In the genomic region with DNA sequence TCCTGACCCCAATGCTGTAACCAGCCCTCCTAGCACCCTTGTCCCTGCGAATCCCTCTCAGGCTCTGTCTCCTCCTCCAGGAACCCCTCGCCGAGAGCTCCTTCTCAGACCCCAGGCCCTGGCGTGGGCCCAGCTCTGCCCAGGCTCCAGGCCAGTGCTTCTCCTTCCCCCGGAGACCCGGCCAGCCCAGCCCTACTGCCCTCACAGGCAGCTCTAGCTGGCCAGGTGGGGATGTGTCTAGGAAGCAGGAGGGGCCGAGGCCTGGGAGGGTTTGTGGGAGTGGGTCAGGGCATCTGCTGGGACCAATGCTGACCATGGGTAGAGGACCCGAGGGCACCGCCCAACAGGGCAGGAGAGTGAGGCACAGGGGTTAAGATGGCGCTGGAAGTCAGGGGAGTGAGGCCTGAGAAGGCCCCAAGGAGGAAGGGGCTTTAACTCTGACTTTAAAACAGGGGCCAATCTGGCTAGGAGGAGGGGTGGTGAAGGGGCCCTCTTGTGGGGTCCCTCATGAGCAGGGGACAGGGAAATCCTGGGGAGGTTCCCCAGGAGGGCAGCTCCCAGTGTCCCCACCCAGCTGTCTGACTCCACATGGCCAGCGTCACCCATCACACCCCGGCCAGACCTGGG, we compare ENCODE assay signal across 16 cellular contexts.
DNase-seq lines count a peak whose midpoint lies in the region; ATAC-seq and TF ChIP-seq lines count a peak whose summit lies in the region.
"Had no signal": no experiment of that assay in that cellular context is flagged by ENCODE, and none has a peak within 500 bp of the region (broad histone marks: within the 10 kb centered on the region; RNA-seq: fewer than 3 reads in every experiment).

No MANE protein-coding gene starts in this region.

- H3K27ac ChIP-seq in endodermal cell (ENCODE audit: low read depth, low read length): no peak overlapping the region
- no peak overlapping the region for H3K27ac ChIP-seq in neuronal stem cell (replicated peaks; ENCODE audit: low read length)
- no peak overlapping the region for H3K27ac ChIP-seq in vagina
- H3K27ac ChIP-seq: A549, RWPE1 had no signal

- H3K9ac ChIP-seq in endodermal cell (ENCODE audit: extremely low read depth, low read length, poor library complexity, severe bottlenecking) (no peak overlapping the region), neuronal stem cell (ENCODE audit: low read depth, low read length, poor library complexity) (no peak overlapping the region)

- H3K23ac ChIP-seq in neuronal stem cell (ENCODE audit: low read depth, low read length, poor library complexity): peak overlapping the region; percentile 75

- TF ChIP-seq POLR2A in vagina (IDR thresholded peaks at IDR 0.05): no peak

- H3K14ac ChIP-seq in neuronal stem cell (ENCODE audit: low read length): peak overlapping the region; percentile 67

- H4K8ac ChIP-seq in neuronal stem cell (ENCODE audit: low read depth, low read length): peak overlapping the region; percentile 10

- H3K4me3 Mint-ChIP-seq in activated T-cell treated with anti-CD3 and anti-CD28 coated beads, Interleukin-2, amount 50 U/mL, for 24 hours: no peak overlapping the region
- no peak overlapping the region for H3K4me3 Mint-ChIP-seq in activated T-cell treated with anti-CD3 and anti-CD28 coated beads, Interleukin-2, amount 50 U/mL, for 4 hours
- no peak overlapping the region for H3K4me3 Mint-ChIP-seq in endodermal cell
- H3K4me3 Mint-ChIP-seq in stimulated activated naive B cell treated with anti-CD40 and anti-IgM and Interleukin-4, amounts not matched to agents 10 μg/mL and 1 μg/mL and 100 μg/mL, for 72 hours: no peak overlapping the region
- H3K4me3 Mint-ChIP-seq: GM23338 had no signal

- DNase-seq in activated T-cell treated with anti-CD3 and anti-CD28 coated beads, Interleukin-2, amount 50 U/mL, for 24 hours: peak; percentile 15
- no peak for DNase-seq in activated T-cell treated with anti-CD3 and anti-CD28 coated beads, Interleukin-2, amount 50 U/mL, for 4 hours
- DNase-seq in D341Med (ENCODE audit: low spot score): peak; percentile 31
- DNase-seq in endodermal cell: peak; percentile 30
- DNase-seq in neuronal stem cell (ENCODE audit: low spot score): no peak
- DNase-seq in HUDEP-2 (lab: John Stamatoyannopoulos, UW; ENCODE audit: unreplicated experiment in 76 of 76): no peak
- DNase-seq in vagina (ENCODE audit: extremely low spot score in 2 of 2): no peak
- DNase-seq in stimulated activated naive B cell treated with anti-CD40 and anti-IgM and Interleukin-4, amounts not matched to agents 10 μg/mL and 1 μg/mL and 100 μg/mL, for 72 hours: no peak
- DNase-seq: KBM-7, NCI-H1092, NCI-H2227 treated with DMSO at 0.1 percent for 48 hours, NCI-H524 treated with DMSO at 0.1 percent for 48 hours, OCI-M1 had no signal

- no peak overlapping the region for H2BK12ac ChIP-seq in neuronal stem cell (ENCODE audit: low read length)

- no peaks in the 10 kb centered on the region for H3K4me1 Mint-ChIP-seq in activated T-cell treated with anti-CD3 and anti-CD28 coated beads, Interleukin-2, amount 50 U/mL, for 24 hours (ENCODE audit: low read depth)
- H3K4me1 Mint-ChIP-seq in activated T-cell treated with anti-CD3 and anti-CD28 coated beads, Interleukin-2, amount 50 U/mL, for 4 hours (ENCODE audit: low read depth): no peaks in the 10 kb centered on the region
- no peaks in the 10 kb centered on the region for H3K4me1 Mint-ChIP-seq in endodermal cell
- no peaks in the 10 kb centered on the region for H3K4me1 Mint-ChIP-seq in stimulated activated naive B cell treated with anti-CD40 and anti-IgM and Interleukin-4, amounts not matched to agents 10 μg/mL and 1 μg/mL and 100 μg/mL, for 72 hours
- H3K4me1 Mint-ChIP-seq: GM23338 had no signal

- peak overlapping the region; percentile 89 for H2AK5ac ChIP-seq in neuronal stem cell (ENCODE audit: low read depth, low read length)

- H3K9me3 Mint-ChIP-seq in activated T-cell treated with anti-CD3 and anti-CD28 coated beads, Interleukin-2, amount 50 U/mL, for 24 hours: peaks cover 11% of the 10 kb centered on the region
- H3K9me3 Mint-ChIP-seq in activated T-cell treated with anti-CD3 and anti-CD28 coated beads, Interleukin-2, amount 50 U/mL, for 4 hours: peaks cover 13% of the 10 kb centered on the region
- peaks cover 9% of the 10 kb centered on the region for H3K9me3 Mint-ChIP-seq in endodermal cell
- peaks cover 17 to 21% of the 10 kb centered on the region in 2 donors for H3K9me3 Mint-ChIP-seq in stimulated activated naive B cell treated with anti-CD40 and anti-IgM and Interleukin-4, amounts not matched to agents 10 μg/mL and 1 μg/mL and 100 μg/mL, for 72 hours

- peaks cover 29% of the 10 kb centered on the region for H3K27me3 Mint-ChIP-seq in activated T-cell treated with anti-CD3 and anti-CD28 coated beads, Interleukin-2, amount 50 U/mL, for 24 hours
- H3K27me3 Mint-ChIP-seq in activated T-cell treated with anti-CD3 and anti-CD28 coated beads, Interleukin-2, amount 50 U/mL, for 4 hours (ENCODE audit: low read depth): peaks cover 27% of the 10 kb centered on the region
- peaks cover 21% of the 10 kb centered on the region for H3K27me3 Mint-ChIP-seq in endodermal cell (ENCODE audit: insufficient read depth)
- peaks cover 25 to 29% of the 10 kb centered on the region in 2 donors for H3K27me3 Mint-ChIP-seq in stimulated activated naive B cell treated with anti-CD40 and anti-IgM and Interleukin-4, amounts not matched to agents 10 μg/mL and 1 μg/mL and 100 μg/mL, for 72 hours

- H3K4me2 ChIP-seq in neuronal stem cell (ENCODE audit: insufficient read depth, low read length, poor library complexity, severe bottlenecking): no peak overlapping the region
- H3K4me2 ChIP-seq: A549 had no signal

- H3K4ac ChIP-seq in neuronal stem cell (ENCODE audit: low read length): no peak overlapping the region

- H3K9me3 ChIP-seq in endodermal cell (ENCODE audit: control insufficient read depth, low read length): no peaks in the 10 kb centered on the region
- peaks cover 0 to 5% of the 10 kb centered on the region in 2 donors for H3K9me3 ChIP-seq in neuronal stem cell (replicated peaks in 1 of 2; ENCODE audit: control insufficient read depth in 2 of 2, insufficient read depth in 1 of 2, low read depth in 1 of 2, low read length in 2 of 2)
- no peaks in the 10 kb centered on the region for H3K9me3 ChIP-seq in vagina
- H3K9me3 ChIP-seq: A549 had no signal

- 95 to 96% methylated on average over 5 to 12 of the region's 12 CpGs for WGBS in endodermal cell (ENCODE audit: insufficient coverage in 1 of 2, insufficient read length in 1 of 2), 2 experiments
- WGBS in neuronal stem cell (ENCODE audit: extremely low coverage in 2 of 2, insufficient read length in 2 of 2, insufficient replicate concordance in 1 of 2), 2 donors: no CpG with 5 or more reads among the region's 12 CpGs

- intact Hi-C loops in vagina (cut with DNase I): no loop called here

- H2BK5ac ChIP-seq in neuronal stem cell (ENCODE audit: low read length): no peak overlapping the region

- H3K27ac Mint-ChIP-seq in activated T-cell treated with anti-CD3 and anti-CD28 coated beads, Interleukin-2, amount 50 U/mL, for 24 hours: no peak overlapping the region
- H3K27ac Mint-ChIP-seq in endodermal cell: no peak overlapping the region
- no peak overlapping the region for H3K27ac Mint-ChIP-seq in stimulated activated naive B cell treated with anti-CD40 and anti-IgM and Interleukin-4, amounts not matched to agents 10 μg/mL and 1 μg/mL and 100 μg/mL, for 72 hours
- H3K27ac Mint-ChIP-seq: GM23338 had no signal

- no peaks in the 10 kb centered on the region for H3K79me1 ChIP-seq in neuronal stem cell (ENCODE audit: low read depth, low read length)

- no peak for ATAC-seq in activated T-cell treated with anti-CD3 and anti-CD28 coated beads, Interleukin-2, amount 50 U/mL, for 4 hours
- no peak for ATAC-seq in stimulated activated naive B cell treated with anti-CD40 and anti-IgM and Interleukin-4, amounts not matched to agents 10 μg/mL and 1 μg/mL and 100 μg/mL, for 72 hours (replicated peaks)

- H3K27me3 ChIP-seq in endodermal cell (ENCODE audit: control insufficient read depth, insufficient read depth, low read length, poor library complexity, severe bottlenecking) (peaks cover 59% of the 10 kb centered on the region), neuronal stem cell (ENCODE audit: control insufficient read depth in 3 of 3, insufficient read depth in 3 of 3, low read depth in 1 of 3, low read length in 3 of 3) (no peaks in the 10 kb centered on the region), vagina (peaks cover 9% of the 10 kb centered on the region)

- TF ChIP-seq CTCF in endodermal cell (conservative IDR thresholded peaks at IDR 0.05): no peak
- no peak for TF ChIP-seq CTCF in vagina (IDR thresholded peaks at IDR 0.05)

- H3K36me3 ChIP-seq in endodermal cell (ENCODE audit: control insufficient read depth, insufficient read depth, low read length) (no peaks in the 10 kb centered on the region), neuronal stem cell (replicated peaks in 1 of 2; ENCODE audit: control insufficient read depth in 2 of 2, insufficient read depth in 2 of 2, low read length in 2 of 2) (no peaks in the 10 kb centered on the region), vagina (no peaks in the 10 kb centered on the region)

- peak overlapping the region; percentile 91 for H2BK15ac ChIP-seq in neuronal stem cell (ENCODE audit: low read length)

- no peak overlapping the region for H3K4me3 ChIP-seq in endodermal cell (ENCODE audit: low read length)
- no peak overlapping the region for H3K4me3 ChIP-seq in neuronal stem cell (ENCODE audit: low read length in 2 of 2)
- H3K4me3 ChIP-seq in vagina: no peak overlapping the region
- H3K4me3 ChIP-seq: A549 had no signal

- H3K18ac ChIP-seq in neuronal stem cell (ENCODE audit: low read length): peak overlapping the region; percentile 75

- H3K36me3 Mint-ChIP-seq in activated T-cell treated with anti-CD3 and anti-CD28 coated beads, Interleukin-2, amount 50 U/mL, for 24 hours (ENCODE audit: low read depth): no peaks in the 10 kb centered on the region
- H3K36me3 Mint-ChIP-seq in activated T-cell treated with anti-CD3 and anti-CD28 coated beads, Interleukin-2, amount 50 U/mL, for 4 hours (ENCODE audit: insufficient read depth): no peaks in the 10 kb centered on the region
- no peaks in the 10 kb centered on the region for H3K36me3 Mint-ChIP-seq in endodermal cell (ENCODE audit: low read depth)
- H3K36me3 Mint-ChIP-seq in stimulated activated naive B cell treated with anti-CD40 and anti-IgM and Interleukin-4, amounts not matched to agents 10 μg/mL and 1 μg/mL and 100 μg/mL, for 72 hours: no peaks in the 10 kb centered on the region

- H3K4me1 ChIP-seq in endodermal cell (ENCODE audit: control insufficient read depth, insufficient read depth, low read length) (no peaks in the 10 kb centered on the region), neuronal stem cell (ENCODE audit: control insufficient read depth in 2 of 2, insufficient read depth in 1 of 2, low read depth in 1 of 2, low read length in 2 of 2) (peaks cover 0 to 7% of the 10 kb centered on the region in 2 donors), vagina (peaks cover 12% of the 10 kb centered on the region)
- H3K4me1 ChIP-seq: A549 had no signal

- H2AFZ ChIP-seq in neuronal stem cell (ENCODE audit: low read length): no peak overlapping the region
- H2AFZ ChIP-seq: GM23338 had no signal

- peak overlapping the region; percentile 38 for H4K91ac ChIP-seq in neuronal stem cell (ENCODE audit: low read depth, low read length, poor library complexity)

- H2BK120ac ChIP-seq in neuronal stem cell (ENCODE audit: low read depth, low read length): no peak overlapping the region

Comparison
In these comparisons a context has a peak if more than half of its experiments do, and no peak if none do; other contexts are left out.
1. DNase-seq: peak in activated T-cell treated with anti-CD3 and anti-CD28 coated beads, Interleukin-2, amount 50 U/mL, for 24 hours (single experiment), D341Med (single experiment) and endodermal cell (single experiment); none in activated T-cell treated with anti-CD3 and anti-CD28 coated beads, Interleukin-2, amount 50 U/mL, for 4 hours (single experiment), neuronal stem cell (single experiment), HUDEP-2 (0 of 76), vagina (0 of 2) and stimulated activated naive B cell treated with anti-CD40 and anti-IgM and Interleukin-4, amounts not matched to agents 10 μg/mL and 1 μg/mL and 100 μg/mL, for 72 hours (single experiment).